In the genomic region with DNA sequence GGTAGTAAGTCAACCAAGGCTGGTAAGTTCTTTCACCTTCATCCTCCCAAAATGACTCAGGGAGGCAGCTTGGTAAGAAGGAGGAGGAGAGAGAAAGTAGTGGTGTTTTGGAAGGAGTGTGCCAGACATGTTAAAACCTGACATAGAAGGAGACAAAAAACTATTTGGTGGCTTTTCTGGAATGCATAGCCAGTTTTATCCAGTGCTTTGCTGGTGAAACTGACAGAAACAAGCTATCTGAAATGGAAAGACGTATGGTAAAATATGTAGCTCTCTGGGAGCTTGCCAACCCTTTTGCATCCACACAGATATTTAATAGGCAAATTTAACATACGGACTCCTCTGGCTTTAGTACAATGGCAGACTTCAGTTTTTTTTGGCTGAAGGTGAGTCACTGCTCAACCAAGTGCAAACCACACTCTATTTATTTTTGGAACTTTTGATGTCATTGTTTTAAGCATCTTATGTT, we compare ENCODE assay signal across 8 cellular contexts. TPM values are rescaled to one million over a fixed set of nuclear protein-coding genes. Genes with fewer than 3 reads are reported as not detected.
DNase-seq lines count a peak whose midpoint lies in the region; ATAC-seq and TF ChIP-seq lines count a peak whose summit lies in the region.

No MANE protein-coding gene starts in this region.

- no peak overlapping the region for H3K23ac ChIP-seq in neuronal stem cell (ENCODE audit: low read depth, low read length, poor library complexity)

- H3K4me3 Mint-ChIP-seq in progenitor cell of endocrine pancreas (ENCODE audit: low read depth), result no peak overlapping the region

- no peaks in the 10 kb centered on the region for H3K27me3 Mint-ChIP-seq in progenitor cell of endocrine pancreas

- H3K36me3 ChIP-seq in spleen, result peaks cover 0 to 99% (median 45%) of the 10 kb centered on the region in 6 donors
- peaks cover 5 to 98% of the 10 kb centered on the region in 2 donors for H3K36me3 ChIP-seq in neuronal stem cell (replicated peaks in 1 of 2; ENCODE audit: control insufficient read depth in 2 of 2, insufficient read depth in 2 of 2, low read length in 2 of 2)

- H3K4me1 ChIP-seq in spleen, result peaks cover 5 to 70% (median 29%) of the 10 kb centered on the region in 6 donors
- no peaks in the 10 kb centered on the region for H3K4me1 ChIP-seq in neuronal stem cell (ENCODE audit: control insufficient read depth in 2 of 2, insufficient read depth in 1 of 2, low read depth in 1 of 2, low read length in 2 of 2)

- DNase-seq in GM10266 (ENCODE audit: extremely low spot score), result peak; percentile 63
- DNase-seq in HS-5 (ENCODE audit: low read depth), result peak; percentile 20
- DNase-seq in astrocyte of the hippocampus (ENCODE audit: low read depth, low spot score), result peak; percentile 78
- no peak for DNase-seq in spleen
- no peak for DNase-seq in neuronal stem cell (ENCODE audit: low spot score)
- no peak for DNase-seq in NCI-H187 treated with DMSO at 0.1 percent for 48 hours (lab: John Stamatoyannopoulos, UW)
- DNase-seq in progenitor cell of endocrine pancreas (ENCODE audit: low spot score, unreplicated experiment), result no peak

- no peaks in the 10 kb centered on the region for H3K79me1 ChIP-seq in neuronal stem cell (ENCODE audit: low read depth, low read length)

- H3K4ac ChIP-seq in neuronal stem cell (ENCODE audit: low read length), result no peak overlapping the region

- no peaks in the 10 kb centered on the region for H3K27me3 ChIP-seq in spleen (replicated peaks in 1 of 7)
- H3K27me3 ChIP-seq in neuronal stem cell (ENCODE audit: control insufficient read depth in 3 of 3, insufficient read depth in 3 of 3, low read depth in 1 of 3, low read length in 3 of 3), result no peaks in the 10 kb centered on the region

- no peak overlapping the region for H4K91ac ChIP-seq in neuronal stem cell (ENCODE audit: low read depth, low read length, poor library complexity)

- no peak overlapping the region for H3K18ac ChIP-seq in neuronal stem cell (ENCODE audit: low read length)

- H2BK120ac ChIP-seq in neuronal stem cell (ENCODE audit: low read depth, low read length), result no peak overlapping the region

- intact Hi-C loops in spleen (cut with DNase I; ENCODE audit: low total_unique reads), result no loop called here

- TF ChIP-seq POLR2A in spleen (IDR thresholded peaks at IDR 0.05), result no peak

- no peak overlapping the region for H3K9ac ChIP-seq in neuronal stem cell (ENCODE audit: low read depth, low read length, poor library complexity)

- H3K14ac ChIP-seq in neuronal stem cell (ENCODE audit: low read length), result no peak overlapping the region

- TF ChIP-seq CTCF in GM10266 (IDR thresholded peaks at IDR 0.05; ENCODE audit: control insufficient read depth, insufficient read depth, low read depth, missing control alignments) (no peak), spleen (IDR thresholded peaks at IDR 0.05 in 8 of 11, conservative IDR thresholded peaks at IDR 0.05 in 3 of 11) (no peak), progenitor cell of endocrine pancreas (IDR thresholded peaks at IDR 0.05; ENCODE audit: unreplicated experiment) (no peak)

- peaks cover 16% of the 10 kb centered on the region for H3K36me3 Mint-ChIP-seq in progenitor cell of endocrine pancreas (ENCODE audit: insufficient read depth)

- H4K8ac ChIP-seq in neuronal stem cell (ENCODE audit: low read depth, low read length), result no peak overlapping the region

- H3K9me3 ChIP-seq in spleen (no peaks in the 10 kb centered on the region), neuronal stem cell (replicated peaks in 1 of 2; ENCODE audit: control insufficient read depth in 2 of 2, insufficient read depth in 1 of 2, low read depth in 1 of 2, low read length in 2 of 2) (no peaks in the 10 kb centered on the region)

- H3K27ac ChIP-seq in spleen, result peak overlapping the region in 7 of 8 donors; percentile 48 to 74 (median 60)
- H3K27ac ChIP-seq in neuronal stem cell (replicated peaks; ENCODE audit: low read length), result no peak overlapping the region

- H3K9me3 Mint-ChIP-seq in progenitor cell of endocrine pancreas (ENCODE audit: low read depth), result no peaks in the 10 kb centered on the region

- no peaks in the 10 kb centered on the region for H3K4me1 Mint-ChIP-seq in progenitor cell of endocrine pancreas (ENCODE audit: low read depth)

- no peak overlapping the region for H2BK5ac ChIP-seq in neuronal stem cell (ENCODE audit: low read length)

- H3K27ac Mint-ChIP-seq in progenitor cell of endocrine pancreas, result no peak overlapping the region

- peak; percentile 66 for ATAC-seq in GM21526 (IDR thresholded peaks at IDR 0.05; ENCODE audit: low FRiP score, unreplicated experiment)

- no peak overlapping the region for H2BK15ac ChIP-seq in neuronal stem cell (ENCODE audit: low read length)

- WGBS in spleen, 5 donors, result 43 to 73% (median 56%) methylated on average over 2 of the region's 2 CpGs
- WGBS in neuronal stem cell (ENCODE audit: extremely low coverage in 2 of 2, insufficient read length in 2 of 2, insufficient replicate concordance in 1 of 2), 2 donors, result no CpG with 5 or more reads among the region's 2 CpGs

- H2BK12ac ChIP-seq in neuronal stem cell (ENCODE audit: low read length), result no peak overlapping the region

- no peak overlapping the region for H2AFZ ChIP-seq in neuronal stem cell (ENCODE audit: low read length)

- H3K4me2 ChIP-seq in neuronal stem cell (ENCODE audit: insufficient read depth, low read length, poor library complexity, severe bottlenecking), result no peak overlapping the region

- H3K4me3 ChIP-seq in spleen, result no peak overlapping the region
- H3K4me3 ChIP-seq in neuronal stem cell (ENCODE audit: low read length in 2 of 2), result no peak overlapping the region

- no peak overlapping the region for H2AK5ac ChIP-seq in neuronal stem cell (ENCODE audit: low read depth, low read length)

RNA-seq across cellular contexts. Expression of gene RAB14, which starts 45.4 kb away (rescaled TPM):
- 10 to 100 TPM; 46.9 to 75.2 (median 57.3) TPM for total RNA-seq in spleen
- 10 to 100 TPM; 20.4 to 32.2 (median 23.6) TPM for polyA plus RNA-seq in spleen
- 29.6 TPM for polyA plus RNA-seq in neuronal stem cell (2013, experiment 1 of 2)
- polyA plus RNA-seq in neuronal stem cell (2013, experiment 2 of 2), result 31.0 TPM
- total RNA-seq in progenitor cell of endocrine pancreas, result 53.7 and 55.4 TPM in 2 replicates

Comparison
In these comparisons a context has a peak if more than half of its experiments do, and no peak if none do; other contexts are left out.
1. DNase-seq: peak in GM10266 (single experiment), HS-5 (single experiment) and astrocyte of the hippocampus (single experiment); none in spleen (single experiment), neuronal stem cell (single experiment), NCI-H187 treated with DMSO at 0.1 percent for 48 hours (single experiment) and progenitor cell of endocrine pancreas (single experiment).